Comparison of ENCODE assay signal across 10 cellular contexts in genomic region chr2:213229814-213230213, GRCh38. TPM values are rescaled to one million over a fixed set of nuclear protein-coding genes. Genes with fewer than 3 reads are reported as not detected.
DNase-seq lines count a peak whose midpoint lies in the region; ATAC-seq and TF ChIP-seq lines count a peak whose summit lies in the region.
"Had no signal": no experiment of that assay in that cellular context is flagged by ENCODE, and none has a peak within 500 bp of the region (broad histone marks: within the 10 kb centered on the region; RNA-seq: fewer than 3 reads in every experiment).

No MANE protein-coding gene starts in this region.

- H3K4me3 ChIP-seq in adipocyte (ENCODE audit: low read length) (no peak overlapping the region), osteoblast (ENCODE audit: insufficient read depth, low read length) (peak overlapping the region; percentile 18)
- H3K4me3 ChIP-seq: psoas muscle had no signal

- H3K27ac ChIP-seq in osteoblast (ENCODE audit: low read depth, low read length), result no peak overlapping the region
- H3K27ac ChIP-seq: psoas muscle had no signal

- H3K79me2 ChIP-seq in osteoblast (ENCODE audit: insufficient read depth, low read length), result no peaks in the 10 kb centered on the region

- peak overlapping the region; percentile 39 for H2AFZ ChIP-seq in osteoblast (ENCODE audit: low read length)

- no peaks in the 10 kb centered on the region for H3K36me3 ChIP-seq in adipocyte (ENCODE audit: control insufficient read depth, insufficient read depth, low read length, severe bottlenecking)
- no peaks in the 10 kb centered on the region for H3K36me3 ChIP-seq in osteoblast (ENCODE audit: insufficient read depth, low read length)

- no peak overlapping the region for H3K9ac ChIP-seq in adipocyte (ENCODE audit: low read length)

- H3K27me3 ChIP-seq in adipocyte (replicated peaks; ENCODE audit: control insufficient read depth, insufficient read depth, low read length) (no peaks in the 10 kb centered on the region), osteoblast (ENCODE audit: insufficient read depth, low read length) (no peaks in the 10 kb centered on the region)

- H4K20me1 ChIP-seq in osteoblast (ENCODE audit: insufficient read depth, low read length), result no peaks in the 10 kb centered on the region

- peak; percentile 64 for DNase-seq in adipocyte (ENCODE audit: low read depth)
- no peak for DNase-seq in osteoblast (ENCODE audit: insufficient read length, low spot score, missing footprints)
- DNase-seq in activated CD4-positive, alpha-beta T cell treated with anti-CD3 and anti-CD28 coated beads for 1 hour, result no peak
- DNase-seq: NCI-H510A, psoas muscle, T-helper 2 cell had no signal

- H3K9me3 ChIP-seq in adipocyte (ENCODE audit: control insufficient read depth, low read length) (no peaks in the 10 kb centered on the region), osteoblast (ENCODE audit: low read depth, low read length) (no peaks in the 10 kb centered on the region)
- H3K9me3 ChIP-seq: psoas muscle had no signal

- H3K4me2 ChIP-seq in osteoblast (ENCODE audit: insufficient read depth, low read length), result peak overlapping the region; percentile 59

- peak; percentile 30 for ATAC-seq in GM18868 (IDR thresholded peaks at IDR 0.05; ENCODE audit: unreplicated experiment)
- ATAC-seq in HG03354 (IDR thresholded peaks at IDR 0.05; ENCODE audit: poor library complexity, severe bottlenecking, unreplicated experiment), result peak; percentile 35
- ATAC-seq in HG03175 (IDR thresholded peaks at IDR 0.05; ENCODE audit: unreplicated experiment), result no peak
- ATAC-seq in HG02840 (IDR thresholded peaks at IDR 0.05; ENCODE audit: low FRiP score, unreplicated experiment), result no peak
- ATAC-seq: psoas muscle had no signal

- H3K4me1 ChIP-seq in adipocyte (ENCODE audit: control insufficient read depth, insufficient read depth, low read length) (peaks cover 29% of the 10 kb centered on the region), osteoblast (ENCODE audit: insufficient read depth, low read length) (peaks cover 8% of the 10 kb centered on the region)
- H3K4me1 ChIP-seq: psoas muscle had no signal

- no peak for TF ChIP-seq CTCF in osteoblast (IDR thresholded peaks at IDR 0.05; ENCODE audit: extremely low read depth, low read depth, low read length)

RNA-seq across cellular contexts. Expression of gene SPAG16, which starts 54.5 kb away (rescaled TPM):
- total RNA-seq in osteoblast, result 46.9 and 47.8 TPM in 2 replicates

Comparison
In these comparisons a context has a peak if more than half of its experiments do, and no peak if none do; other contexts are left out.
1. ATAC-seq: peak in GM18868 (single experiment) and HG03354 (single experiment); none in HG03175 (single experiment) and HG02840 (single experiment).